Comparison of ENCODE assay signal across 22 cellular contexts in the genomic region with DNA sequence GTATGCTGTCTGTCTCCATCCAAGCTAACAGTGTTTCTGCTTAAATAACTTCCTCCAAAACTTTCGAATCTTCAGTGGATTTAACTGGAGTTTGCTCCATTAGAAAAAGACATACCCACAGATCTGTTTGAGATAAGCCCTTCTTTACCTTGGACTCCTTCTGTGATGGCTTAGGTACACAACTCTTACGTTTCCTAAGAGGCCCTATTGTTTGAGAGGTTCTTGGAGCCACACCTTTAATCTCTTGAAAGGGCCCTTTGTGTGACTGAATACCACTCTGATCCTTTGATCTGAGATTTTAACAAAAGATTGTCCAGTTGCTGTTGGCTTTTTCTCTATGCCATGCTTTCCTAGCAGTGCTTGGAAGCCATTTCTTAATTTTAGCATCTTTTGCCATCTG.
DNase-seq lines count a peak whose midpoint lies in the region; ATAC-seq, FAIRE-seq and TF ChIP-seq lines count a peak whose summit lies in the region.
"Had no signal": no experiment of that assay in that cellular context is flagged by ENCODE, and none has a peak within 500 bp of the region (broad histone marks: within the 10 kb centered on the region; RNA-seq: fewer than 3 reads in every experiment).

No MANE protein-coding gene starts in this region.

- H3K9me2 ChIP-seq in GM23338 (ENCODE audit: insufficient read depth), result 0 out of 2 replicates have a peak, but pooled peaks cover 3% of the 10 kb centered on the region

- H3K27ac ChIP-seq in GM23338 (ENCODE audit: low read depth), result no peak overlapping the region
- H3K27ac ChIP-seq in endodermal cell (ENCODE audit: low read depth, low read length), result no peak overlapping the region
- H3K27ac ChIP-seq in neural progenitor cell, result no peak overlapping the region
- no peak overlapping the region for H3K27ac ChIP-seq in Peyer's patch
- H3K27ac ChIP-seq: BLaER1 had no signal

- H3K79me2 ChIP-seq in GM23338 (replicated peaks; ENCODE audit: insufficient read depth) (no peaks in the 10 kb centered on the region), neural progenitor cell (ENCODE audit: low read depth) (no peaks in the 10 kb centered on the region)

- no peak overlapping the region for H3K27ac Mint-ChIP-seq in GM23338
- H3K27ac Mint-ChIP-seq in endodermal cell, result peak overlapping the region; percentile 71
- no peak overlapping the region for H3K27ac Mint-ChIP-seq in neural progenitor cell
- H3K27ac Mint-ChIP-seq: CD4-positive, alpha-beta T cell had no signal

- no peaks in the 10 kb centered on the region; the same call in 2 of the 3 replicates for H3K9me3 Mint-ChIP-seq in GM23338
- peaks cover 49% of the 10 kb centered on the region for H3K9me3 Mint-ChIP-seq in endodermal cell
- H3K9me3 Mint-ChIP-seq in neural progenitor cell, result no peaks in the 10 kb centered on the region
- H3K9me3 Mint-ChIP-seq: CD4-positive, alpha-beta T cell had no signal

- H4K20me1 ChIP-seq in GM23338 (replicated peaks; ENCODE audit: insufficient read depth) (no peaks in the 10 kb centered on the region), neural progenitor cell (ENCODE audit: low read depth) (no peaks in the 10 kb centered on the region)
- H4K20me1 ChIP-seq: BLaER1 had no signal

- H3K27me3 ChIP-seq in GM23338 (ENCODE audit: insufficient read depth) (no peaks in the 10 kb centered on the region), endodermal cell (ENCODE audit: control insufficient read depth, insufficient read depth, low read length, poor library complexity, severe bottlenecking) (no peaks in the 10 kb centered on the region), neural progenitor cell (no peaks in the 10 kb centered on the region), Peyer's patch (no peaks in the 10 kb centered on the region)

- WGBS in endodermal cell (ENCODE audit: insufficient coverage in 1 of 2, insufficient read length in 1 of 2), 2 experiments, result 38% methylated on average over 2 of the region's 2 CpGs; no CpG with 5 or more reads in 1 of the 2 experiments

- H3K36me3 Mint-ChIP-seq in GM23338 (ENCODE audit: low read depth), result no peaks in the 10 kb centered on the region
- no peaks in the 10 kb centered on the region for H3K36me3 Mint-ChIP-seq in endodermal cell (ENCODE audit: low read depth)
- no peaks in the 10 kb centered on the region for H3K36me3 Mint-ChIP-seq in neural progenitor cell

- FAIRE-seq in GM12892 (lab: Jason Lieb, UNC), result no peak
- FAIRE-seq: G401.6, GM18507, GM19239, H54 had no signal

- DNase-seq in GM23338 (ENCODE audit: low spot score), result no peak
- DNase-seq in LoVo (ENCODE audit: low spot score), result peak; percentile 15
- DNase-seq in endodermal cell, result no peak
- peak; percentile 41 for DNase-seq in neural progenitor cell (ENCODE audit: low spot score)
- no peak for DNase-seq in Peyer's patch
- DNase-seq in GM12892 (ENCODE audit: insufficient read length), result no peak
- DNase-seq: CD4-positive, alpha-beta T cell; DMS153; KBM-7; NCI-H1092 treated with DMSO at 0.1 percent for 48 hours; NCI-H1436 treated with DMSO at 0.1 percent for 48 hours; NCI-H1930; NCI-H345; NCI-H524; RPMI8226; SHP77 had no signal

- H2AFZ ChIP-seq in GM23338, result no peak overlapping the region
- H2AFZ ChIP-seq in neural progenitor cell (replicated peaks), result no peak overlapping the region

- TF ChIP-seq POLR2A in Peyer's patch (IDR thresholded peaks at IDR 0.05), result no peak
- no peak for TF ChIP-seq POLR2A in GM12892 (IDR thresholded peaks at IDR 0.05; ENCODE audit: low read depth, low read length)

- H3K4me1 ChIP-seq in GM23338 (ENCODE audit: insufficient read depth) (peaks cover 43% of the 10 kb centered on the region), endodermal cell (ENCODE audit: control insufficient read depth, insufficient read depth, low read length) (no peaks in the 10 kb centered on the region), neural progenitor cell (no peaks in the 10 kb centered on the region), Peyer's patch (no peaks in the 10 kb centered on the region)
- H3K4me1 ChIP-seq: BLaER1 had no signal

- H3F3A ChIP-seq in GM23338 (replicated peaks; ENCODE audit: low read depth) (no peaks in the 10 kb centered on the region), neural progenitor cell (ENCODE audit: low read depth) (no peaks in the 10 kb centered on the region)

- peak overlapping the region; percentile 52; the same call in 1 of the 2 replicates for H3K4me2 ChIP-seq in GM23338
- no peak overlapping the region for H3K4me2 ChIP-seq in neural progenitor cell
- H3K4me2 ChIP-seq: BLaER1 had no signal

- H3K4me3 ChIP-seq in GM23338 (no peak overlapping the region), endodermal cell (ENCODE audit: low read length) (no peak overlapping the region), neural progenitor cell (no peak overlapping the region), Peyer's patch (no peak overlapping the region)
- H3K4me3 ChIP-seq: BLaER1 had no signal

- H3K9me3 ChIP-seq in endodermal cell (ENCODE audit: control insufficient read depth, low read length) (no peaks in the 10 kb centered on the region), neural progenitor cell (ENCODE audit: low read depth) (no peaks in the 10 kb centered on the region), Peyer's patch (no peaks in the 10 kb centered on the region)
- H3K9me3 ChIP-seq: BLaER1 had no signal

- H3K9ac ChIP-seq in endodermal cell (ENCODE audit: extremely low read depth, low read length, poor library complexity, severe bottlenecking), result no peak overlapping the region
- no peak overlapping the region for H3K9ac ChIP-seq in neural progenitor cell
- H3K9ac ChIP-seq: BLaER1 had no signal

- H3K27me3 Mint-ChIP-seq in GM23338 (ENCODE audit: insufficient read depth, low read depth, poor library complexity) (peaks cover 5% of the 10 kb centered on the region), endodermal cell (ENCODE audit: insufficient read depth) (no peaks in the 10 kb centered on the region), neural progenitor cell (ENCODE audit: insufficient read depth, low read depth) (no peaks in the 10 kb centered on the region)
- H3K27me3 Mint-ChIP-seq: CD4-positive, alpha-beta T cell had no signal

- H3K36me3 ChIP-seq in GM23338 (ENCODE audit: insufficient read depth) (no peaks in the 10 kb centered on the region), endodermal cell (ENCODE audit: control insufficient read depth, insufficient read depth, low read length) (no peaks in the 10 kb centered on the region), neural progenitor cell (no peaks in the 10 kb centered on the region), Peyer's patch (no peaks in the 10 kb centered on the region)
- H3K36me3 ChIP-seq: BLaER1 had no signal

- TF ChIP-seq CTCF in GM23338 (conservative IDR thresholded peaks at IDR 0.05; ENCODE audit: low read depth in 2 of 2) (no peak), endodermal cell (conservative IDR thresholded peaks at IDR 0.05) (no peak), neural progenitor cell (IDR thresholded peaks at IDR 0.05) (no peak), Peyer's patch (IDR thresholded peaks at IDR 0.05) (no peak)

- no peak overlapping the region for H3K4me3 Mint-ChIP-seq in GM23338
- H3K4me3 Mint-ChIP-seq in endodermal cell, result no peak overlapping the region
- no peak overlapping the region for H3K4me3 Mint-ChIP-seq in neural progenitor cell
- H3K4me3 Mint-ChIP-seq: CD4-positive, alpha-beta T cell had no signal

- H3K4me1 Mint-ChIP-seq in GM23338 (peaks cover 28% of the 10 kb centered on the region), endodermal cell (peaks cover 32% of the 10 kb centered on the region), neural progenitor cell (peaks cover 5% of the 10 kb centered on the region)

- ATAC-seq in GM23338, result no peak
- no peak for ATAC-seq in GM18861 (IDR thresholded peaks at IDR 0.05; ENCODE audit: unreplicated experiment)

TF ChIP-seq in GM23338, 12 proteins besides CTCF, POLR2A, EP300 and RAD21 (continues in another document):
- TF ChIP-seq JUNB (IDR thresholded peaks at IDR 0.05; ENCODE audit: unreplicated experiment), result no peak
- TF ChIP-seq, protein P1, sequence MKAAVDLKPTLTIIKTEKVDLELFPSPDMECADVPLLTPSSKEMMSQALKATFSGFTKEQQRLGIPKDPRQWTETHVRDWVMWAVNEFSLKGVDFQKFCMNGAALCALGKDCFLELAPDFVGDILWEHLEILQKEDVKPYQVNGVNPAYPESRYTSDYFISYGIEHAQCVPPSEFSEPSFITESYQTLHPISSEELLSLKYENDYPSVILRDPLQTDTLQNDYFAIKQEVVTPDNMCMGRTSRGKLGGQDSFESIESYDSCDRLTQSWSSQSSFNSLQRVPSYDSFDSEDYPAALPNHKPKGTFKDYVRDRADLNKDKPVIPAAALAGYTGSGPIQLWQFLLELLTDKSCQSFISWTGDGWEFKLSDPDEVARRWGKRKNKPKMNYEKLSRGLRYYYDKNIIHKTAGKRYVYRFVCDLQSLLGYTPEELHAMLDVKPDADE (IDR thresholded peaks at IDR 0.05), result no peak

Comparison
In these comparisons a context has a peak if more than half of its experiments do, and no peak if none do; other contexts are left out.
1. DNase-seq: peak in LoVo (single experiment) and neural progenitor cell (single experiment); none in GM23338 (single experiment), endodermal cell (single experiment), Peyer's patch (0 of 3) and GM12892 (single experiment).